Comparison of ENCODE assay signal across 8 cellular contexts in genomic region chr10:5291501-5292195, GRCh38.
A peak's percentile ranks its signal among the peaks of the same experiment; 100 is the strongest.
DNase-seq lines count a peak whose midpoint lies in the region; ATAC-seq and TF ChIP-seq lines count a peak whose summit lies in the region.

No MANE protein-coding gene starts in this region.

- no peaks in the 10 kb centered on the region for H3K36me3 Mint-ChIP-seq in progenitor cell of endocrine pancreas (ENCODE audit: insufficient read depth)

- H3K27ac ChIP-seq in GM23248 = peak overlapping the region; percentile 91
- peak overlapping the region; percentile 92 for H3K27ac ChIP-seq in PC-3 (ENCODE audit: low read length)
- peak overlapping the region; percentile 88 for H3K27ac ChIP-seq in smooth muscle cell (ENCODE audit: low read depth)

- TF ChIP-seq CTCF in PC-3 (conservative IDR thresholded peaks at IDR 0.05; ENCODE audit: low read depth, low read length) (no peak), smooth muscle cell (IDR thresholded peaks at IDR 0.05; ENCODE audit: borderline replicate concordance, insufficient read depth, poor library complexity, severe bottlenecking) (no peak), progenitor cell of endocrine pancreas (IDR thresholded peaks at IDR 0.05; ENCODE audit: unreplicated experiment) (no peak)

- DNase-seq in GM23248 (peak; percentile 94), PC-3 (peak; percentile 67), glomerular visceral epithelial cell (ENCODE audit: extremely low spot score) (peak; percentile 34), smooth muscle cell (lab: John Stamatoyannopoulos, UW; ENCODE audit: unreplicated experiment) (peak; percentile 22), NCI-H187 (lab: John Stamatoyannopoulos, UW) (no peak), progenitor cell of endocrine pancreas (ENCODE audit: low spot score, unreplicated experiment) (no peak)
- DNase-seq in activated effector memory CD4-positive, alpha-beta T cell treated with anti-CD3 and anti-CD28 coated beads, Interleukin-2, amount 50 U/mL, for 16 hours = peak; percentile 90

- H3F3A ChIP-seq in GM23248 (ENCODE audit: insufficient read depth) = peaks cover 25% of the 10 kb centered on the region
- no peaks in the 10 kb centered on the region for H3F3A ChIP-seq in PC-3 (ENCODE audit: low read length, unreplicated experiment)
- H3F3A ChIP-seq in smooth muscle cell (ENCODE audit: low read depth) = peaks cover 21% of the 10 kb centered on the region

- no peaks in the 10 kb centered on the region for H3K79me2 ChIP-seq in GM23248 (ENCODE audit: insufficient read depth)
- no peaks in the 10 kb centered on the region for H3K79me2 ChIP-seq in PC-3 (ENCODE audit: low read length)
- H3K79me2 ChIP-seq in smooth muscle cell (ENCODE audit: low read depth) = no peaks in the 10 kb centered on the region

- H3K4me3 Mint-ChIP-seq in progenitor cell of endocrine pancreas (ENCODE audit: low read depth) = no peak overlapping the region

- CTCF ChIA-PET in PC-3 (lab: Charles Lee) = no interaction called here

- peaks cover 14% of the 10 kb centered on the region for H3K4me1 ChIP-seq in GM23248 (ENCODE audit: insufficient read depth)
- peaks cover 19% of the 10 kb centered on the region for H3K4me1 ChIP-seq in PC-3 (ENCODE audit: insufficient read depth, low read length)
- peaks cover 8% of the 10 kb centered on the region for H3K4me1 ChIP-seq in smooth muscle cell (ENCODE audit: low read depth)

- peak overlapping the region; percentile 56 for H3K4me3 ChIP-seq in GM23248
- H3K4me3 ChIP-seq in PC-3 (ENCODE audit: low read length) = no peak overlapping the region
- H3K4me3 ChIP-seq in smooth muscle cell = no peak overlapping the region

- H3K9me2 ChIP-seq in GM23248 (ENCODE audit: insufficient read depth) (no peaks in the 10 kb centered on the region), PC-3 (replicated peaks; ENCODE audit: low read length) (no peaks in the 10 kb centered on the region)

- H4K20me1 ChIP-seq in GM23248 (ENCODE audit: insufficient read depth) (no peaks in the 10 kb centered on the region), PC-3 (ENCODE audit: low read length) (no peaks in the 10 kb centered on the region), smooth muscle cell (ENCODE audit: low read depth) (no peaks in the 10 kb centered on the region)

- H2AFZ ChIP-seq in GM23248 (peak overlapping the region; percentile 87), PC-3 (ENCODE audit: low read length) (peak overlapping the region; percentile 71), smooth muscle cell (ENCODE audit: low read depth) (peak overlapping the region; percentile 53)

- ATAC-seq in PC-3 (peak; percentile 79), HG03565 (IDR thresholded peaks at IDR 0.05; ENCODE audit: unreplicated experiment) (no peak)

- H3K36me3 ChIP-seq in GM23248 (ENCODE audit: low read depth) (no peaks in the 10 kb centered on the region), PC-3 (ENCODE audit: low read depth, low read length) (no peaks in the 10 kb centered on the region), smooth muscle cell (ENCODE audit: low read depth) (no peaks in the 10 kb centered on the region)

- H3K27me3 ChIP-seq in GM23248 (replicated peaks; ENCODE audit: insufficient read depth) (no peaks in the 10 kb centered on the region), PC-3 (ENCODE audit: low read length) (no peaks in the 10 kb centered on the region), smooth muscle cell (ENCODE audit: low read depth) (no peaks in the 10 kb centered on the region)

- 19 to 20% methylated on average over 13 of the region's 13 CpGs for WGBS in GM23248 (ENCODE audit: low coverage in 1 of 2, low lambda C conversion rate in 2 of 2, missing lambda C conversion rate in 2 of 2), 2 experiments
- 27% methylated on average over 13 of the region's 13 CpGs for WGBS in smooth muscle cell (ENCODE audit: low lambda C conversion rate)

- in situ Hi-C loops in GM23248 (cut with MboI) = no loop called here

- no peaks in the 10 kb centered on the region for H3K27me3 Mint-ChIP-seq in progenitor cell of endocrine pancreas

- POLR2A ChIA-PET in PC-3 (lab: Charles Lee; ENCODE audit: unreplicated experiment) = no interaction called here

- intact Hi-C loops in PC-3 (cut with micrococcal nuclease) = no loop called here

- H3K4me1 Mint-ChIP-seq in progenitor cell of endocrine pancreas (ENCODE audit: low read depth) = no peaks in the 10 kb centered on the region

- BruUV-seq in PC-3 (replicated peaks; lab: Mats Ljungman, UMichigan) = no TSS peak

- no peak overlapping the region for H3K27ac Mint-ChIP-seq in progenitor cell of endocrine pancreas

- no peaks in the 10 kb centered on the region for H3K9me3 ChIP-seq in GM23248 (ENCODE audit: low read depth)
- no peaks in the 10 kb centered on the region for H3K9me3 ChIP-seq in PC-3 (ENCODE audit: low read length)
- no peaks in the 10 kb centered on the region for H3K9me3 ChIP-seq in smooth muscle cell (replicated peaks; ENCODE audit: low read depth)

- H3K9ac ChIP-seq in GM23248 (peak overlapping the region; percentile 63), PC-3 (ENCODE audit: low read length) (peak overlapping the region; percentile 63), smooth muscle cell (ENCODE audit: low read depth) (peak overlapping the region; percentile 65)

- peaks cover 3% of the 10 kb centered on the region for H3K9me3 Mint-ChIP-seq in progenitor cell of endocrine pancreas (ENCODE audit: low read depth)

- peak overlapping the region; percentile 63 for H3K4me2 ChIP-seq in GM23248 (ENCODE audit: unreplicated experiment)
- H3K4me2 ChIP-seq in PC-3 (ENCODE audit: low read length) = peak overlapping the region; percentile 54
- peak overlapping the region; percentile 19 for H3K4me2 ChIP-seq in smooth muscle cell

Comparison
In these comparisons a context has a peak if more than half of its experiments do, and no peak if none do; other contexts are left out.
1. DNase-seq: peak in GM23248 (single experiment), PC-3 (single experiment), activated effector memory CD4-positive, alpha-beta T cell treated with anti-CD3 and anti-CD28 coated beads, Interleukin-2, amount 50 U/mL, for 16 hours (single experiment), glomerular visceral epithelial cell (single experiment) and smooth muscle cell (single experiment); none in NCI-H187 (0 of 2) and progenitor cell of endocrine pancreas (single experiment).
2. Peak in every context shown above with its lines, with median percentiles within 50 percentile points of each other: H2AFZ ChIP-seq, H3K27ac ChIP-seq, H3K4me2 ChIP-seq and H3K9ac ChIP-seq.